Comparison of ENCODE assay signal across 27 cellular contexts in genomic region chr12:110791589-110791988, GRCh38. TPM values are rescaled to one million over a fixed set of nuclear protein-coding genes. Genes with fewer than 3 reads are reported as not detected.
A peak's percentile ranks its signal among the peaks of the same experiment; 100 is the strongest.
DNase-seq lines count a peak whose midpoint lies in the region; ATAC-seq, FAIRE-seq and TF ChIP-seq lines count a peak whose summit lies in the region.
"Had no signal": no experiment of that assay in that cellular context is flagged by ENCODE, and none has a peak within 500 bp of the region (broad histone marks: within the 10 kb centered on the region; RNA-seq: fewer than 3 reads in every experiment).

No MANE protein-coding gene starts in this region.

- no peaks in the 10 kb centered on the region for H3K9me2 ChIP-seq in SK-N-SH

- DNase-seq in activated T-cell treated with anti-CD3 and anti-CD28 coated beads, Interleukin-2, amount 50 U/mL, for 4 hours, result no peak
- DNase-seq in activated T-cell treated with anti-CD3 and anti-CD28 coated beads, Interleukin-2, amount 50 U/mL, for 1 hour, result no peak
- DNase-seq in HTR-8/SVneo (ENCODE audit: insufficient read length, low spot score), result no peak
- peak; percentile 79 for DNase-seq in epithelial cell of esophagus (ENCODE audit: low read depth)
- DNase-seq in stimulated activated naive CD8-positive, alpha-beta T cell treated with anti-CD3 and anti-CD28 coated beads, Interleukin-15, amount 100 ng/mL, for 72 hours, result no peak
- DNase-seq in NCI-H2081 treated with DMSO at 0.1 percent for 48 hours (lab: John Stamatoyannopoulos, UW), result no peak
- no peak for DNase-seq in SK-N-SH
- DNase-seq in effector CD8-positive, alpha-beta T cell (lab: John Stamatoyannopoulos, UW), result no peak
- DNase-seq: dermis blood vessel endothelial cell; EL; erythroblast; KG1; left cardiac atrium; NCI-H1048; NCI-H2081; NCI-H510A; NK-92 treated with Interleukin-12 subunit alpha and Interleukin-12 subunit beta, amount 100 ng/mL, for 24 hours; Peyer's patch; posterior cingulate gyrus; stimulated activated CD4-positive, alpha-beta T cell treated with anti-CD3 and anti-CD28 coated beads, Interleukin-2, amount 100 ng/mL, for 24 hours; T-helper 9 cell had no signal

- peak; percentile 13 for FAIRE-seq in HTR-8/SVneo (lab: Jason Lieb, UNC)

- CTCF ChIA-PET in SK-N-SH (lab: Yijun Ruan, JAX), result no interaction called here

- peak; percentile 56 to 60 for ATAC-seq in activated T-cell treated with anti-CD3 and anti-CD28 coated beads, Interleukin-2, amount 50 U/mL, for 4 hours
- ATAC-seq in stimulated activated naive CD8-positive, alpha-beta T cell treated with anti-CD3 and anti-CD28 coated beads, Interleukin-15, amount 100 ng/mL, for 72 hours, result peak; percentile 84
- ATAC-seq: left cardiac atrium, SK-N-SH treated with all-trans-retinoic acid at 6 μM for 48 hours had no signal

- peaks cover 7% of the 10 kb centered on the region for H3K4me1 Mint-ChIP-seq in activated T-cell treated with anti-CD3 and anti-CD28 coated beads, Interleukin-2, amount 50 U/mL, for 4 hours (ENCODE audit: low read depth)
- peaks cover 19% of the 10 kb centered on the region for H3K4me1 Mint-ChIP-seq in stimulated activated naive CD8-positive, alpha-beta T cell treated with anti-CD3 and anti-CD28 coated beads, Interleukin-15, amount 100 ng/mL, for 72 hours
- H3K4me1 Mint-ChIP-seq: nephron had no signal

- no peak overlapping the region for H3K9ac ChIP-seq in SK-N-SH
- H3K9ac ChIP-seq: BLaER1 treated with 17β-estradiol and CSF1 and Interleukin-3, amounts not matched to agents 10 nM and 100 nM had no signal

- no peaks in the 10 kb centered on the region for H3K9me3 ChIP-seq in SK-N-SH
- H3K9me3 ChIP-seq: BLaER1 treated with 17β-estradiol and CSF1 and Interleukin-3, amounts not matched to agents 10 nM and 100 nM; Peyer's patch had no signal

- H4K20me1 ChIP-seq in SK-N-SH (ENCODE audit: insufficient read depth), result no peaks in the 10 kb centered on the region
- H4K20me1 ChIP-seq: BLaER1 treated with 17β-estradiol and CSF1 and Interleukin-3, amounts not matched to agents 10 nM and 100 nM had no signal

- no peaks in the 10 kb centered on the region for H3F3A ChIP-seq in SK-N-SH (replicated peaks; ENCODE audit: insufficient read depth)

- H3K4me3 Mint-ChIP-seq in activated T-cell treated with anti-CD3 and anti-CD28 coated beads, Interleukin-2, amount 50 U/mL, for 4 hours, result no peak overlapping the region
- peak overlapping the region; percentile 1 to 6 for H3K4me3 Mint-ChIP-seq in stimulated activated naive CD8-positive, alpha-beta T cell treated with anti-CD3 and anti-CD28 coated beads, Interleukin-15, amount 100 ng/mL, for 72 hours
- H3K4me3 Mint-ChIP-seq: nephron had no signal

- no peak for TF ChIP-seq EP300 in SK-N-SH (IDR thresholded peaks at IDR 0.05; ENCODE audit: borderline replicate concordance in 1 of 2, low read depth in 1 of 2, low read length in 1 of 2)

- H3K4me2 ChIP-seq in SK-N-SH, result no peak overlapping the region
- H3K4me2 ChIP-seq: BLaER1 treated with 17β-estradiol and CSF1 and Interleukin-3, amounts not matched to agents 10 nM and 100 nM had no signal

- TF ChIP-seq CTCF in epithelial cell of esophagus (IDR thresholded peaks at IDR 0.05; ENCODE audit: insufficient read depth, low read depth, low read length, missing control alignments) (no peak), SK-N-SH (IDR thresholded peaks at IDR 0.05) (no peak)

- no peak overlapping the region for H2AFZ ChIP-seq in SK-N-SH (ENCODE audit: low read depth)

- no peaks in the 10 kb centered on the region for H3K4me1 ChIP-seq in SK-N-SH (ENCODE audit: control insufficient read depth in 1 of 2, insufficient read depth in 2 of 2, low read depth in 1 of 2, low read length in 1 of 2)
- H3K4me1 ChIP-seq: BLaER1 treated with 17β-estradiol and CSF1 and Interleukin-3, amounts not matched to agents 10 nM and 100 nM; Peyer's patch had no signal

- no peak for TF ChIP-seq RAD21 in SK-N-SH (IDR thresholded peaks at IDR 0.05; ENCODE audit: low read length)

- POLR2A ChIA-PET in SK-N-SH (lab: Yijun Ruan, JAX), result no interaction called here

- H3K9me3 Mint-ChIP-seq in activated T-cell treated with anti-CD3 and anti-CD28 coated beads, Interleukin-2, amount 50 U/mL, for 4 hours, result no peaks in the 10 kb centered on the region
- no peaks in the 10 kb centered on the region for H3K9me3 Mint-ChIP-seq in stimulated activated naive CD8-positive, alpha-beta T cell treated with anti-CD3 and anti-CD28 coated beads, Interleukin-15, amount 100 ng/mL, for 72 hours
- H3K9me3 Mint-ChIP-seq: nephron had no signal

- no peaks in the 10 kb centered on the region for H3K79me2 ChIP-seq in SK-N-SH (ENCODE audit: insufficient read depth)

- H3K27me3 ChIP-seq in SK-N-SH (ENCODE audit: insufficient read depth), result no peaks in the 10 kb centered on the region
- H3K27me3 ChIP-seq: BLaER1 treated with 17β-estradiol and CSF1 and Interleukin-3, amounts not matched to agents 10 nM and 100 nM; Peyer's patch had no signal

- H3K27ac ChIP-seq in SK-N-SH (ENCODE audit: low read depth in 2 of 2, low read length in 1 of 2), result no peak overlapping the region
- H3K27ac ChIP-seq: BLaER1 treated with 17β-estradiol and CSF1 and Interleukin-3, amounts not matched to agents 10 nM and 100 nM had no signal

- H3K27ac Mint-ChIP-seq in stimulated activated naive CD8-positive, alpha-beta T cell treated with anti-CD3 and anti-CD28 coated beads, Interleukin-15, amount 100 ng/mL, for 72 hours, result peak overlapping the region in 1 of 2 donors; percentile 62
- H3K27ac Mint-ChIP-seq: nephron had no signal

- no peaks in the 10 kb centered on the region for H3K27me3 Mint-ChIP-seq in activated T-cell treated with anti-CD3 and anti-CD28 coated beads, Interleukin-2, amount 50 U/mL, for 4 hours (ENCODE audit: low read depth)
- H3K27me3 Mint-ChIP-seq in stimulated activated naive CD8-positive, alpha-beta T cell treated with anti-CD3 and anti-CD28 coated beads, Interleukin-15, amount 100 ng/mL, for 72 hours, result no peaks in the 10 kb centered on the region

- WGBS in SK-N-SH (ENCODE audit: low lambda C conversion rate), result 87% methylated on average over 3 of the region's 3 CpGs

- H3K36me3 Mint-ChIP-seq in activated T-cell treated with anti-CD3 and anti-CD28 coated beads, Interleukin-2, amount 50 U/mL, for 4 hours (ENCODE audit: insufficient read depth), result no peaks in the 10 kb centered on the region

- no peaks in the 10 kb centered on the region for H3K36me3 ChIP-seq in SK-N-SH (replicated peaks in 1 of 2; ENCODE audit: control insufficient read depth in 1 of 2, insufficient read depth in 2 of 2, low read length in 1 of 2)
- H3K36me3 ChIP-seq: BLaER1 treated with 17β-estradiol and CSF1 and Interleukin-3, amounts not matched to agents 10 nM and 100 nM; Peyer's patch had no signal

- H3K4me3 ChIP-seq in epithelial cell of esophagus (ENCODE audit: low read length) (no peak overlapping the region), SK-N-SH (ENCODE audit: low read depth in 2 of 2, low read length in 1 of 2) (no peak overlapping the region)
- H3K4me3 ChIP-seq: BLaER1 treated with 17β-estradiol and CSF1 and Interleukin-3, amounts not matched to agents 10 nM and 100 nM; Peyer's patch had no signal

TF ChIP-seq in SK-N-SH, 30 proteins besides CTCF, POLR2A, EP300 and RAD21:
- TF ChIP-seq FOXJ3 (CRISPR knock-in tag; IDR thresholded peaks at IDR 0.05) (no peak), YY1 (IDR thresholded peaks at IDR 0.05; ENCODE audit: low read depth) (no peak), GABPA (IDR thresholded peaks at IDR 0.05; ENCODE audit: low read depth) (no peak), POLR2AphosphoS5 (IDR thresholded peaks at IDR 0.05; ENCODE audit: low read depth, low read length) (no peak)
- TF ChIP-seq, protein P1, sequence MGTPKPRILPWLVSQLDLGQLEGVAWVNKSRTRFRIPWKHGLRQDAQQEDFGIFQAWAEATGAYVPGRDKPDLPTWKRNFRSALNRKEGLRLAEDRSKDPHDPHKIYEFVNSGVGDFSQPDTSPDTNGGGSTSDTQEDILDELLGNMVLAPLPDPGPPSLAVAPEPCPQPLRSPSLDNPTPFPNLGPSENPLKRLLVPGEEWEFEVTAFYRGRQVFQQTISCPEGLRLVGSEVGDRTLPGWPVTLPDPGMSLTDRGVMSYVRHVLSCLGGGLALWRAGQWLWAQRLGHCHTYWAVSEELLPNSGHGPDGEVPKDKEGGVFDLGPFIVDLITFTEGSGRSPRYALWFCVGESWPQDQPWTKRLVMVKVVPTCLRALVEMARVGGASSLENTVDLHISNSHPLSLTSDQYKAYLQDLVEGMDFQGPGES (IDR thresholded peaks at IDR 0.05; ENCODE audit: low read depth, low read length), result no peak
TF ChIP-seq in SK-N-SH: peak in this region for 0.

RNA-seq across cellular contexts. Expression of gene PPP1CC, which starts 48.9 kb away (rescaled TPM):
- total RNA-seq in activated T-cell treated with anti-CD3 and anti-CD28 coated beads, Interleukin-2, amount 50 U/mL, for 4 hours, result 100 to 1,000 TPM; 345 to 413 (median 354) TPM
- polyA plus RNA-seq in SK-N-SH (2012; rRNA removed), result 62.0 and 74.3 TPM in 2 replicates
- polyA plus RNA-seq in SK-N-SH (2012; cell fraction: cytosol; rRNA removed), result 90.5 and 111 TPM in 2 replicates
- 34.3 and 68.3 TPM in 2 replicates for polyA plus RNA-seq in SK-N-SH (2012; cell fraction: nucleus; rRNA removed)

RNA-seq across cellular contexts. Expression of gene CCDC63, which starts 55.2 kb away (rescaled TPM):
- not detected for total RNA-seq in activated T-cell treated with anti-CD3 and anti-CD28 coated beads, Interleukin-2, amount 50 U/mL, for 4 hours
- polyA plus RNA-seq in SK-N-SH (2012; rRNA removed), result not detected in 2 replicates
- polyA plus RNA-seq in SK-N-SH (2012; cell fraction: cytosol; rRNA removed), result 0.01 TPM in 1 of 2 replicates, not detected in the other
- not detected in 2 replicates for polyA plus RNA-seq in SK-N-SH (2012; cell fraction: nucleus; rRNA removed)
- total RNA-seq: dermis blood vessel endothelial cell, glomerular endothelial cell, left cardiac atrium, mesenteric fat pad, Peyer's patch, ureter had no signal
